In the genomic region with DNA sequence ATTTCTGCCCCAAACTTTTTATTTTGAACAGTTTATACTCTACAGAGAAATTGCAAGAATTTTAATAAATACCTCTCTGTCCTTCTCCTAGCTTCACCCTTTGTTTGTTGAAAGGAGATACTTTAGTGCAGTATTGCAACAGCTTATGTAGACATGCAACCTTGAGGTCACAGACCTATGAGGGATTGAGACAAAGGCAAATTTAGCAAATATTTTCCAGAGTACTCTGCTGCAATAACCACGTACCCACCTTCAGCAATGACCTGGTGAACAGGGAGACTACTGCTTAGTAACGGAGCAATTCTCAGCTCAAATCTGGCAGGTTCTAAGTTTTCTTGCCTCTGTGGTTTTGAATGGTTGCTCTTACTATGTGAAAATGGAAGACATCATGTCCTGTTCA, we compare ENCODE assay signal across 1 cellular context.
TF ChIP-seq lines count a peak whose summit lies in the region.

No MANE protein-coding gene starts in this region.

TF ChIP-seq in HepG2, 621 proteins besides CTCF, POLR2A, EP300 and RAD21 (continued from another document and continues in another):
- TF ChIP-seq NFAT5 (CRISPR knock-in tag; IDR thresholded peaks at IDR 0.05) (no peak), MIXL1 (CRISPR knock-in tag; IDR thresholded peaks at IDR 0.05) (peak; percentile 75), FOXK1 (CRISPR knock-in tag; IDR thresholded peaks at IDR 0.05; ENCODE audit: borderline replicate concordance, low read depth) (peak; percentile 87; the same call in 1 of the 2 replicates), ZNF124 (CRISPR knock-in tag; IDR thresholded peaks at IDR 0.05) (peak; percentile 48; the same call in 1 of the 2 replicates), STAT6 (CRISPR knock-in tag; IDR thresholded peaks at IDR 0.05; ENCODE audit: borderline replicate concordance) (peak; percentile 50; the same call in 1 of the 2 replicates), TBL1XR1 (IDR thresholded peaks at IDR 0.05; ENCODE audit: borderline replicate concordance, low read length, partially characterized antibody) (peak; percentile 87), ZNF713 (CRISPR knock-in tag; IDR thresholded peaks at IDR 0.05) (no peak), ZNF747 (CRISPR knock-in tag; IDR thresholded peaks at IDR 0.05; ENCODE audit: borderline replicate concordance) (peak; percentile 46; the same call in 1 of the 2 replicates), FOXP1 (IDR thresholded peaks at IDR 0.05) (no peak), FOXP1 (CRISPR knock-in tag; IDR thresholded peaks at IDR 0.05) (peak; percentile 91), ZNF614 (CRISPR knock-in tag; IDR thresholded peaks at IDR 0.05; ENCODE audit: borderline replicate concordance) (peak; percentile 81; the same call in 1 of the 2 replicates), ZBTB21 (CRISPR knock-in tag; IDR thresholded peaks at IDR 0.05) (peak; percentile 74), KLF16 (CRISPR knock-in tag; IDR thresholded peaks at IDR 0.05) (peak in 1 of 2 experiments; percentile 82; a peak in 1 of 4 replicates), KMT2B (CRISPR knock-in tag; IDR thresholded peaks at IDR 0.05) (peak; percentile 22; the same call in 1 of the 2 replicates), MIER3 (CRISPR knock-in tag; IDR thresholded peaks at IDR 0.05; ENCODE audit: borderline replicate concordance) (peak; percentile 85; the same call in 1 of the 2 replicates), THAP11 (CRISPR knock-in tag; IDR thresholded peaks at IDR 0.05) (peak; percentile 67), ARNT (IDR thresholded peaks at IDR 0.05) (no peak), NCOR1 (IDR thresholded peaks at IDR 0.05; ENCODE audit: borderline replicate concordance, low read length) (peak; percentile 87), ZNF569 (CRISPR knock-in tag; IDR thresholded peaks at IDR 0.05; ENCODE audit: borderline replicate concordance) (no peak), ZNF331 (CRISPR knock-in tag; IDR thresholded peaks at IDR 0.05) (peak; percentile 94), NCOA2 (CRISPR knock-in tag; IDR thresholded peaks at IDR 0.05) (peak; percentile 97), ZNF205 (CRISPR knock-in tag; IDR thresholded peaks at IDR 0.05) (peak; percentile 76; the same call in 1 of the 2 replicates), ZFP1 (CRISPR knock-in tag; IDR thresholded peaks at IDR 0.05) (peak; percentile 81; the same call in 1 of the 2 replicates), ZMYM4 (CRISPR knock-in tag; IDR thresholded peaks at IDR 0.05) (peak; percentile 69; the same call in 1 of the 2 replicates), HNF4A (CRISPR knock-in tag; IDR thresholded peaks at IDR 0.05) (peak; percentile 84), FOXA1 (IDR thresholded peaks at IDR 0.05) (0 out of 2 replicates have a peak, but pooled peaks have one; percentile 23), FOXA1 (CRISPR knock-in tag; IDR thresholded peaks at IDR 0.05) (peak; percentile 92), ZNF570 (CRISPR knock-in tag; IDR thresholded peaks at IDR 0.05; ENCODE audit: borderline replicate concordance) (no peak), SIX4 (CRISPR knock-in tag; IDR thresholded peaks at IDR 0.05) (peak; percentile 98), CEBPG (CRISPR knock-in tag; IDR thresholded peaks at IDR 0.05) (peak; percentile 97), SIX1 (CRISPR knock-in tag; IDR thresholded peaks at IDR 0.05; ENCODE audit: borderline replicate concordance) (peak; percentile 97), NR2F1 (CRISPR knock-in tag; IDR thresholded peaks at IDR 0.05) (peak; percentile 90 to 94), ZNF343 (CRISPR knock-in tag; IDR thresholded peaks at IDR 0.05) (no peak), KLF6 (CRISPR knock-in tag; IDR thresholded peaks at IDR 0.05) (0 out of 2 replicates have a peak, but pooled peaks have one; percentile 49)
- TF ChIP-seq, protein P1, sequence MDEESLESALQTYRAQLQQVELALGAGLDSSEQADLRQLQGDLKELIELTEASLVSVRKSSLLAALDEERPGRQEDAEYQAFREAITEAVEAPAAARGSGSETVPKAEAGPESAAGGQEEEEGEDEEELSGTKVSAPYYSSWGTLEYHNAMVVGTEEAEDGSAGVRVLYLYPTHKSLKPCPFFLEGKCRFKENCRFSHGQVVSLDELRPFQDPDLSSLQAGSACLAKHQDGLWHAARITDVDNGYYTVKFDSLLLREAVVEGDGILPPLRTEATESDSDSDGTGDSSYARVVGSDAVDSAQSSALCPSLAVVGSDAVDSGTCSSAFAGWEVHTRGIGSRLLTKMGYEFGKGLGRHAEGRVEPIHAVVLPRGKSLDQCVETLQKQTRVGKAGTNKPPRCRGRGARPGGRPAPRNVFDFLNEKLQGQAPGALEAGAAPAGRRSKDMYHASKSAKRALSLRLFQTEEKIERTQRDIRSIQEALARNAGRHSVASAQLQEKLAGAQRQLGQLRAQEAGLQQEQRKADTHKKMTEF (CRISPR knock-in tag; IDR thresholded peaks at IDR 0.05) = peak; percentile 81
- TF ChIP-seq, protein P2, sequence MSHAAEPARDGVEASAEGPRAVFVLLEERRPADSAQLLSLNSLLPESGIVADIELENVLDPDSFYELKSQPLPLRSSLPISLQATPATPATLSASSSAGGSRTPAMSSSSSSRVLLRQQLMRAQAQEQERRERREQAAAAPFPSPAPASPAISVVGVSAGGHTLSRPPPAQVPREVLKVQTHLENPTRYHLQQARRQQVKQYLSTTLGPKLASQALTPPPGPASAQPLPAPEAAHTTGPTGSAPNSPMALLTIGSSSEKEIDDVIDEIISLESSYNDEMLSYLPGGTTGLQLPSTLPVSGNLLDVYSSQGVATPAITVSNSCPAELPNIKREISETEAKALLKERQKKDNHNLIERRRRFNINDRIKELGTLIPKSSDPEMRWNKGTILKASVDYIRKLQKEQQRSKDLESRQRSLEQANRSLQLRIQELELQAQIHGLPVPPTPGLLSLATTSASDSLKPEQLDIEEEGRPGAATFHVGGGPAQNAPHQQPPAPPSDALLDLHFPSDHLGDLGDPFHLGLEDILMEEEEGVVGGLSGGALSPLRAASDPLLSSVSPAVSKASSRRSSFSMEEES (CRISPR knock-in tag; IDR thresholded peaks at IDR 0.05) = peak; percentile 59; the same call in 1 of the 2 replicates
- TF ChIP-seq, protein P3, sequence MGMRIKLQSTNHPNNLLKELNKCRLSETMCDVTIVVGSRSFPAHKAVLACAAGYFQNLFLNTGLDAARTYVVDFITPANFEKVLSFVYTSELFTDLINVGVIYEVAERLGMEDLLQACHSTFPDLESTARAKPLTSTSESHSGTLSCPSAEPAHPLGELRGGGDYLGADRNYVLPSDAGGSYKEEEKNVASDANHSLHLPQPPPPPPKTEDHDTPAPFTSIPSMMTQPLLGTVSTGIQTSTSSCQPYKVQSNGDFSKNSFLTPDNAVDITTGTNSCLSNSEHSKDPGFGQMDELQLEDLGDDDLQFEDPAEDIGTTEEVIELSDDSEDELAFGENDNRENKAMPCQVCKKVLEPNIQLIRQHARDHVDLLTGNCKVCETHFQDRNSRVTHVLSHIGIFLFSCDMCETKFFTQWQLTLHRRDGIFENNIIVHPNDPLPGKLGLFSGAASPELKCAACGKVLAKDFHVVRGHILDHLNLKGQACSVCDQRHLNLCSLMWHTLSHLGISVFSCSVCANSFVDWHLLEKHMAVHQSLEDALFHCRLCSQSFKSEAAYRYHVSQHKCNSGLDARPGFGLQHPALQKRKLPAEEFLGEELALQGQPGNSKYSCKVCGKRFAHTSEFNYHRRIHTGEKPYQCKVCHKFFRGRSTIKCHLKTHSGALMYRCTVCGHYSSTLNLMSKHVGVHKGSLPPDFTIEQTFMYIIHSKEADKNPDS (CRISPR knock-in tag; IDR thresholded peaks at IDR 0.05) = peak; percentile 96
- TF ChIP-seq, protein P4, sequence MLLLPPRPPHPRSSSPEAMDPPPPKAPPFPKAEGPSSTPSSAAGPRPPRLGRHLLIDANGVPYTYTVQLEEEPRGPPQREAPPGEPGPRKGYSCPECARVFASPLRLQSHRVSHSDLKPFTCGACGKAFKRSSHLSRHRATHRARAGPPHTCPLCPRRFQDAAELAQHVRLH (CRISPR knock-in tag; IDR thresholded peaks at IDR 0.05; ENCODE audit: borderline replicate concordance, low read depth) = 0 out of 2 replicates have a peak, but pooled peaks have one; percentile 59
- TF ChIP-seq, protein P5, sequence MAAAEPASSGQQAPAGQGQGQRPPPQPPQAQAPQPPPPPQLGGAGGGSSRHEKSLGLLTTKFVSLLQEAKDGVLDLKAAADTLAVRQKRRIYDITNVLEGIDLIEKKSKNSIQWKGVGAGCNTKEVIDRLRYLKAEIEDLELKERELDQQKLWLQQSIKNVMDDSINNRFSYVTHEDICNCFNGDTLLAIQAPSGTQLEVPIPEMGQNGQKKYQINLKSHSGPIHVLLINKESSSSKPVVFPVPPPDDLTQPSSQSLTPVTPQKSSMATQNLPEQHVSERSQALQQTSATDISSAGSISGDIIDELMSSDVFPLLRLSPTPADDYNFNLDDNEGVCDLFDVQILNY (CRISPR knock-in tag; conservative IDR thresholded peaks at IDR 0.05) = no peak
- TF ChIP-seq, protein P6, sequence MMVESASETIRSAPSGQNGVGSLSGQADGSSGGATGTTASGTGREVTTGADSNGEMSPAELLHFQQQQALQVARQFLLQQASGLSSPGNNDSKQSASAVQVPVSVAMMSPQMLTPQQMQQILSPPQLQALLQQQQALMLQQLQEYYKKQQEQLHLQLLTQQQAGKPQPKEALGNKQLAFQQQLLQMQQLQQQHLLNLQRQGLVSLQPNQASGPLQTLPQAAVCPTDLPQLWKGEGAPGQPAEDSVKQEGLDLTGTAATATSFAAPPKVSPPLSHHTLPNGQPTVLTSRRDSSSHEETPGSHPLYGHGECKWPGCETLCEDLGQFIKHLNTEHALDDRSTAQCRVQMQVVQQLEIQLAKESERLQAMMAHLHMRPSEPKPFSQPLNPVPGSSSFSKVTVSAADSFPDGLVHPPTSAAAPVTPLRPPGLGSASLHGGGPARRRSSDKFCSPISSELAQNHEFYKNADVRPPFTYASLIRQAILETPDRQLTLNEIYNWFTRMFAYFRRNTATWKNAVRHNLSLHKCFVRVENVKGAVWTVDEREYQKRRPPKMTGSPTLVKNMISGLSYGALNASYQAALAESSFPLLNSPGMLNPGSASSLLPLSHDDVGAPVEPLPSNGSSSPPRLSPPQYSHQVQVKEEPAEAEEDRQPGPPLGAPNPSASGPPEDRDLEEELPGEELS (CRISPR knock-in tag; IDR thresholded peaks at IDR 0.05) = peak; percentile 94
